21 cellular contexts compared by ENCODE assay signal in the genomic region with DNA sequence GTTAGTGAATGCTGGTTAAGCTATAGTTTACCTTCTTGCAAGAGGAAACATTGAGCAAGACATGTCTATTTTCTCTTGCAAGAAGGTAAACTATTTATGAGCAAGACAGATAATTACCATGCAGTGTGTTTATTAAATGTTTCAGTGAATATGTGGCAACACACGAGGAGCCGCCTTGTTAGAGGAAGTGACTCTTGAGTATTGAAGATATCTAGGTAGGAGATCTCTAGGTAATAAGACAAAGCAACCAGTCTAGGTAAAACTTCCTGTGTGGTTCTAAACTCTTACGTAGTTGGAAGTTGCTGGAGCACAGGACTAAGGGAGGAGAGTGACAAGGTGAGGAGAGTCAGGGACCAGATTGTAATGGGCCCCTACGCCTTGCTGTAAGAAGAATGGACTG.
"Had no signal": no experiment of that assay in that cellular context is flagged by ENCODE, and none has a peak within 500 bp of the region (broad histone marks: within the 10 kb centered on the region; RNA-seq: fewer than 3 reads in every experiment).

No MANE protein-coding gene starts in this region.

- H3K27me3 ChIP-seq: body of pancreas, esophagus squamous epithelium, tibial nerve, vagina had no signal

- DNase-seq: activated CD4-positive, alpha-beta T cell treated with anti-CD3 and anti-CD28 coated beads, Interleukin-2, amount 50 U/mL, for 4 hours; activated naive CD4-positive, alpha-beta T cell treated with anti-CD3 and anti-CD28 coated beads for 36 hours; activated T-cell treated with anti-CD3 and anti-CD28 coated beads, Interleukin-2, amount 50 U/mL, for 72 hours; amniotic stem cell; body of pancreas; caudate nucleus; effector CD4-positive, alpha-beta T cell; esophagus squamous epithelium; foreskin fibroblast; glutamatergic neuron; hypothalamus; kidney; left ventricle myocardium inferior; mesenchymal stem cell; natural killer cell; posterior cingulate gyrus; stimulated activated CD4-positive, alpha-beta T cell treated with anti-CD3 and anti-CD28 coated beads, Interleukin-2, amount 100 ng/mL, for 48 hours had no signal

- ATAC-seq: activated CD4-positive, CD25-positive, alpha-beta regulatory T cell treated with anti-CD3 and anti-CD28 coated beads, Interleukin-2, amount 50 U/mL, for 24 hours; activated T-cell treated with anti-CD3 and anti-CD28 coated beads, Interleukin-2, amount 50 U/mL, for 72 hours; body of pancreas had no signal

- H3K27ac ChIP-seq: body of pancreas, coronary artery, esophagus squamous epithelium, left ventricle myocardium inferior, tibial nerve, vagina had no signal

- H3K9me3 ChIP-seq: body of pancreas, esophagus squamous epithelium, left ventricle myocardium inferior, tibial nerve, vagina had no signal

- H3K4me3 Mint-ChIP-seq: activated naive CD4-positive, alpha-beta T cell treated with anti-CD3 and anti-CD28 coated beads for 36 hours; activated T-cell treated with anti-CD3 and anti-CD28 coated beads, Interleukin-2, amount 50 U/mL, for 72 hours; natural killer cell had no signal

- H3K4me1 ChIP-seq: body of pancreas, esophagus squamous epithelium, left ventricle myocardium inferior, tibial nerve, vagina had no signal

- H3K9me3 Mint-ChIP-seq: activated naive CD4-positive, alpha-beta T cell treated with anti-CD3 and anti-CD28 coated beads for 36 hours; activated T-cell treated with anti-CD3 and anti-CD28 coated beads, Interleukin-2, amount 50 U/mL, for 72 hours; natural killer cell had no signal

- H3K4me1 Mint-ChIP-seq: natural killer cell had no signal

- H3K27ac Mint-ChIP-seq: activated naive CD4-positive, alpha-beta T cell treated with anti-CD3 and anti-CD28 coated beads for 36 hours; activated T-cell treated with anti-CD3 and anti-CD28 coated beads, Interleukin-2, amount 50 U/mL, for 72 hours; natural killer cell had no signal

- H3K4me3 ChIP-seq: body of pancreas, coronary artery, esophagus squamous epithelium, left ventricle myocardium inferior, tibial nerve, vagina had no signal
